Comparison of ENCODE assay signal across 27 cellular contexts in the genomic region with DNA sequence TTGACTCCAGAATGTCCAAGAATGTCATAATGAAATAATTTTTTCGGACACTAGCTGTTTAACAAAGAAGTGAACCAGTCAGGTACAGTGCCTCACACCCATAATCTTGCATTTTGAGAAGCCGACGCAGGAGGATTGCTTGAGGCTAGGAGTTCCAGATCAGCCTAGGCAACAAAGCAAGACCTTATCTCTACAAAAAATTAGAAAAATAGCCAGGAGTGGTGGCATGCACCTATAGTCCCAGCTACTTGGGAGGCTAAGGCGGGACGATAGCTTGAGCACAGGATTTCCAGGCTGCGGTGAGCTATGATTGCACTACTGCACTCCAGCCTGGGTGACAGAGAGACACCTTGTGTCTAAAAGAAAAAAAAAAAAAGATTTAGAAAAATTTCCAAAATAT.
"Had no signal": no experiment of that assay in that cellular context is flagged by ENCODE, and none has a peak within 500 bp of the region (broad histone marks: within the 10 kb centered on the region; RNA-seq: fewer than 3 reads in every experiment).

No MANE protein-coding gene starts in this region.

- H3K4me1 ChIP-seq: pancreas, psoas muscle, thyroid gland, tibial nerve, upper lobe of right lung, uterus had no signal

- H3K9me3 ChIP-seq: neutrophil, pancreas, psoas muscle, right lobe of liver, sigmoid colon, stomach, thoracic aorta, thyroid gland, upper lobe of right lung, uterus had no signal

- H3K27ac ChIP-seq: neutrophil, pancreas, psoas muscle, right lobe of liver, sigmoid colon, stomach, thoracic aorta, thyroid gland, tibial nerve, upper lobe of right lung, uterus had no signal

- H3K36me3 Mint-ChIP-seq: natural killer cell treated with Interleukin-12 subunit alpha and Interleukin-12 subunit beta and Interleukin-15 and Interleukin-18, amount 100 ng/mL, for 72 hours; stimulated activated effector memory CD8-positive, alpha-beta T cell treated with anti-CD3 and anti-CD28 coated beads, Interleukin-12 subunit alpha, Interleukin-12 subunit beta, amount 100 ng/mL, for 72 hours; stimulated activated naive B cell treated with anti-CD40 and anti-IgM and Interleukin-4, amounts not matched to agents 10 μg/mL and 1 μg/mL and 100 μg/mL, for 72 hours; type B pancreatic cell had no signal

- H3K9me3 Mint-ChIP-seq: natural killer cell treated with Interleukin-12 subunit alpha and Interleukin-12 subunit beta and Interleukin-15 and Interleukin-18, amount 100 ng/mL, for 72 hours; stimulated activated effector memory CD8-positive, alpha-beta T cell treated with anti-CD3 and anti-CD28 coated beads, Interleukin-12 subunit alpha, Interleukin-12 subunit beta, amount 100 ng/mL, for 72 hours; stimulated activated naive CD8-positive, alpha-beta T cell treated with anti-CD3 and anti-CD28 coated beads, Interleukin-15, Interleukin-2, amounts not matched to agents 100 ng/mL and 50 ng/mL, for 24 hours had no signal

- H3K27ac Mint-ChIP-seq: naive thymus-derived CD8-positive, alpha-beta T cell; natural killer cell treated with Interleukin-12 subunit alpha and Interleukin-12 subunit beta and Interleukin-15 and Interleukin-18, amount 100 ng/mL, for 72 hours; nephron progenitor cell; stimulated activated effector memory CD8-positive, alpha-beta T cell treated with anti-CD3 and anti-CD28 coated beads, Interleukin-12 subunit alpha, Interleukin-12 subunit beta, amount 100 ng/mL, for 72 hours; stimulated activated naive B cell treated with anti-CD40 and anti-IgM and Interleukin-4, amounts not matched to agents 10 μg/mL and 1 μg/mL and 100 μg/mL, for 72 hours; stimulated activated naive CD8-positive, alpha-beta T cell treated with anti-CD3 and anti-CD28 coated beads, Interleukin-15, Interleukin-2, amounts not matched to agents 100 ng/mL and 50 ng/mL, for 24 hours; type B pancreatic cell had no signal

- H3K4me3 ChIP-seq: pancreas, psoas muscle, right lobe of liver, sigmoid colon, stomach, thoracic aorta, thyroid gland, tibial nerve, upper lobe of right lung, uterus had no signal

- H3K4me1 Mint-ChIP-seq: naive thymus-derived CD8-positive, alpha-beta T cell; stimulated activated effector memory CD8-positive, alpha-beta T cell treated with anti-CD3 and anti-CD28 coated beads, Interleukin-12 subunit alpha, Interleukin-12 subunit beta, amount 100 ng/mL, for 72 hours; stimulated activated naive B cell treated with anti-CD40 and anti-IgM and Interleukin-4, amounts not matched to agents 10 μg/mL and 1 μg/mL and 100 μg/mL, for 72 hours had no signal

- H3K27me3 Mint-ChIP-seq: stimulated activated naive CD8-positive, alpha-beta T cell treated with anti-CD3 and anti-CD28 coated beads, Interleukin-15, Interleukin-2, amounts not matched to agents 100 ng/mL and 50 ng/mL, for 24 hours had no signal

- ATAC-seq: naive thymus-derived CD8-positive, alpha-beta T cell; natural killer cell treated with Interleukin-12 subunit alpha and Interleukin-12 subunit beta and Interleukin-15 and Interleukin-18, amount 100 ng/mL, for 72 hours; pancreas; psoas muscle; right cardiac atrium; right lobe of liver; stimulated activated effector memory CD8-positive, alpha-beta T cell treated with anti-CD3 and anti-CD28 coated beads, Interleukin-12 subunit alpha, Interleukin-12 subunit beta, amount 100 ng/mL, for 72 hours; stimulated activated naive B cell treated with anti-CD40 and anti-IgM and Interleukin-4, amounts not matched to agents 10 μg/mL and 1 μg/mL and 100 μg/mL, for 72 hours; upper lobe of right lung had no signal

- H3K4me3 Mint-ChIP-seq: naive thymus-derived CD8-positive, alpha-beta T cell; natural killer cell treated with Interleukin-12 subunit alpha and Interleukin-12 subunit beta and Interleukin-15 and Interleukin-18, amount 100 ng/mL, for 72 hours; nephron progenitor cell; neural crest cell; stimulated activated effector memory CD8-positive, alpha-beta T cell treated with anti-CD3 and anti-CD28 coated beads, Interleukin-12 subunit alpha, Interleukin-12 subunit beta, amount 100 ng/mL, for 72 hours; stimulated activated naive B cell treated with anti-CD40 and anti-IgM and Interleukin-4, amounts not matched to agents 10 μg/mL and 1 μg/mL and 100 μg/mL, for 72 hours; stimulated activated naive CD8-positive, alpha-beta T cell treated with anti-CD3 and anti-CD28 coated beads, Interleukin-15, Interleukin-2, amounts not matched to agents 100 ng/mL and 50 ng/mL, for 24 hours; type B pancreatic cell had no signal

- H3K36me3 ChIP-seq: neutrophil, pancreas, right lobe of liver, sigmoid colon, stomach, thoracic aorta, thyroid gland, tibial nerve, upper lobe of right lung, uterus had no signal

- H3K27me3 ChIP-seq: pancreas, right lobe of liver, sigmoid colon, stomach, thyroid gland, tibial nerve, upper lobe of right lung, uterus had no signal

- DNase-seq: naive thymus-derived CD8-positive, alpha-beta T cell; nephron progenitor cell; nucleus accumbens; pancreas; psoas muscle; right cardiac atrium; right lobe of liver; sigmoid colon; small intestine; stimulated activated CD4-positive, alpha-beta T cell treated with anti-CD3 and anti-CD28 coated beads, Interleukin-15, amount 100 ng/mL, for 24 hours; stimulated activated CD4-positive, alpha-beta T cell treated with anti-CD3 and anti-CD28 coated beads, Interleukin-2, amount 100 ng/mL, for 24 hours; stimulated activated CD4-positive, alpha-beta T cell treated with anti-CD3 and anti-CD28 coated beads, Interleukin-2, amount 100 ng/mL, for 48 hours; stimulated activated CD4-positive, alpha-beta T cell treated with anti-CD3 and anti-CD28 coated beads, Interleukin-4, amount 100 ng/mL, for 24 hours; stimulated activated naive B cell treated with anti-CD40 and anti-IgM and Interleukin-4, amounts not matched to agents 10 μg/mL and 1 μg/mL and 100 μg/mL, for 72 hours; stimulated activated naive CD4-positive, alpha-beta T cell treated with Interleukin-2 at 50 U/mL for 16 hours; stomach; thyroid gland; upper lobe of right lung; uterus had no signal
